ENCODE assay signal across 8 cellular contexts in the genomic region with DNA sequence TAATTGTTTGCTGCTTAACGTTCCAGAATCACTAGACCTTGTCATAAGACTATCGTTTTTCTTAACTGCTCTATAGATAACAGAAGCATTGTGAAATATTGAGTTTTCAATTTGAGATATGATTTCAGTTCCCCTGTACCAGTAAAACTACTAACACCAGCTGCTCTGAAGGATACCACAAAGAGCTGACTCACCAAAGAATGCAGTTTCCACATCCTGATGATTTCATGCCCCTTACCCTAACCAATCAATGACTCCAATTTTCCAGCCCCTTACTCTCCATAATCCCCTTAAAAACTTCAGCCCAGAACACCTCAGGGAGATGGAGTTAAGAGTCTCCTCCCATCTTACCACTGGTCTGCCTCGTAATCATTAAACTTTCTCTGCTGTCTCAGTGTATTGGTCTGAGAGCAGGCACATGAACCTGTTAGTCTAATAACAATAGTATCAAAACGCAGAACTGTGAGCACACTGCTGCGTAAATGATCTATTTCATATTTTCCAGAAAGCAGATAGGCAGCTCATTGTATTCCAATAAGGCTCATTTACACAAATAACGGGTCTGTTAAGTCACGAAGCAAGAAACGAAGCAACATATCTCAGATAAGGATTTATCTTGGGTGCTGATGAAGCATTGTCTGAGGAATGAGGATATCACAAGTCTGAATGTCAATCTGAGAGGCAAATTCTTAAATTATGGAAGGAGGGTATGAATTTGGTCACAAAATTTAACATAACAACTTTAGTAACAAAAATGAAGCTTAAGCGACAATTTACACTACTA. TPM values are rescaled to one million over a fixed set of nuclear protein-coding genes. Genes with fewer than 3 reads are reported as not detected.
DNase-seq lines count a peak whose midpoint lies in the region; TF ChIP-seq lines count a peak whose summit lies in the region.

No MANE protein-coding gene starts in this region.

- H3K4me3 ChIP-seq in GM23248 (peak overlapping the region; percentile 43), astrocyte of the cerebellum (ENCODE audit: low read depth, low read length) (peak overlapping the region; percentile 10)

- 0 out of 2 replicates have a peak, but pooled peaks cover 4% of the 10 kb centered on the region for H3K27me3 ChIP-seq in GM23248 (replicated peaks; ENCODE audit: insufficient read depth)

- DNase-seq in GM03348 (ENCODE audit: low spot score), result peak; percentile 28
- peak; percentile 44 for DNase-seq in GM23248
- DNase-seq in M059J (ENCODE audit: low read depth), result peak; percentile 51
- peak; percentile 46 for DNase-seq in astrocyte of the cerebellum (ENCODE audit: low read depth)
- DNase-seq in pulmonary artery endothelial cell (ENCODE audit: low read depth, low spot score), result peak; percentile 27
- no peak for DNase-seq in hepatic stellate cell (ENCODE audit: low spot score)
- no peak for DNase-seq in 8988T
- no peak for DNase-seq in NCI-H774 (lab: John Stamatoyannopoulos, UW)

- no peaks in the 10 kb centered on the region for H3K79me2 ChIP-seq in GM23248 (ENCODE audit: insufficient read depth)

- in situ Hi-C loops in GM23248 (cut with MboI), result loop anchor here (25.0 kb wide), 1 partner anchor 569 kb away; a partner anchor contains a TSS
- in situ Hi-C loops in astrocyte of the cerebellum (cut with HindIII; ENCODE audit: low sequenced_read_pairs), result no loop called here

- no peaks in the 10 kb centered on the region for H3K9me3 ChIP-seq in GM23248 (ENCODE audit: low read depth)

- no peaks in the 10 kb centered on the region for H3K9me2 ChIP-seq in GM23248 (ENCODE audit: insufficient read depth)

- TF ChIP-seq CTCF in astrocyte of the cerebellum (IDR thresholded peaks at IDR 0.05; ENCODE audit: low read depth, low read length, missing control alignments), result no peak

- no peak overlapping the region for H3K9ac ChIP-seq in GM23248

- WGBS in GM23248 (ENCODE audit: low coverage in 1 of 2, low lambda C conversion rate in 2 of 2, missing lambda C conversion rate in 2 of 2), 2 experiments, result 71% methylated on average over 9 of the region's 9 CpGs

- no peaks in the 10 kb centered on the region for H4K20me1 ChIP-seq in GM23248 (ENCODE audit: insufficient read depth)

- H3F3A ChIP-seq in GM23248 (ENCODE audit: insufficient read depth), result 0 out of 2 replicates have a peak, but pooled peaks cover 10% of the 10 kb centered on the region

- no peak overlapping the region for H3K27ac ChIP-seq in GM23248

- peaks cover 9% of the 10 kb centered on the region for H3K4me1 ChIP-seq in GM23248 (ENCODE audit: insufficient read depth)

- peak overlapping the region; percentile 43 for H3K4me2 ChIP-seq in GM23248 (ENCODE audit: unreplicated experiment)

- peak overlapping the region; percentile 22; the same call in 1 of the 2 replicates for H2AFZ ChIP-seq in GM23248

- no peaks in the 10 kb centered on the region for H3K36me3 ChIP-seq in GM23248 (ENCODE audit: low read depth)

RNA-seq across cellular contexts. Expression of a gene that starts 14.1 kb away (rescaled TPM):
- total RNA-seq in GM23248 (2014; rRNA removed; shearing (Covaris generic)), result not detected in 2 replicates
- not detected in 2 replicates for polyA plus RNA-seq in GM23248 (2016; fragmentation: Nextera tagmentation; extraction: Ambion mirVana)
- total RNA-seq in M059J (2014; rRNA removed; shearing (Covaris generic)), result 0.05 and 0.32 TPM in 2 replicates
- total RNA-seq in pulmonary artery endothelial cell, result 127 and 156 TPM in 2 replicates

Comparison
In these comparisons a context has a peak if more than half of its experiments do, and no peak if none do; other contexts are left out.
1. DNase-seq: peak in GM03348 (single experiment), GM23248 (single experiment), M059J (single experiment), astrocyte of the cerebellum (single experiment) and pulmonary artery endothelial cell (single experiment); none in hepatic stellate cell (single experiment), 8988T (single experiment) and NCI-H774 (single experiment).
2. RNA of a gene that starts 14.1 kb away (total RNA-seq): 127 to 156 TPM in pulmonary artery endothelial cell; 0.05 to 0.32 TPM in M059J and not detected in GM23248; every median in the first group is over 10 times any median in the second.